In the genomic region with DNA sequence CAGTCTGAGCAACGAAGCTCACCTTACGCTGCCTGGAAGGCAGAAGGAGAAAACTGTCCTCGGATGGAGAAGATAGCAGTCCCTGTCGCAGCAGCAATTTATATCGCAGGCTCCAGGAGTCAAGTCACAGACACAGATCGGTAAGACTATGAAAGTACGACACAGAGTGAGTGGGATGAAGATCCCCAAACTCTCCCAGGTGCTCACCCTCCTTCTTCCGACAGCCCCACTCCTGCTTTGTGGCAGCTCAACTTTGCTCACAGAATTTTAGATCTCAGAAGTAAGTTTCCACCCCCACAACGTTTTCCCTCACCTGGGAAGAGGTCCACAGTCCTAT, we compare ENCODE assay signal across 8 cellular contexts. TPM values are rescaled to one million over a fixed set of nuclear protein-coding genes. Genes with fewer than 3 reads are reported as not detected.
DNase-seq lines count a peak whose midpoint lies in the region; ATAC-seq and TF ChIP-seq lines count a peak whose summit lies in the region.

No MANE protein-coding gene starts in this region.

- DNase-seq in NCI-H510A treated with DMSO at 0.1 percent for 48 hours (lab: John Stamatoyannopoulos, UW): peak; percentile 57
- no peak for DNase-seq in NCI-H510A (lab: John Stamatoyannopoulos, UW)
- peak; percentile 8 for DNase-seq in SW480 (ENCODE audit: low spot score)
- DNase-seq in fibroblast of pulmonary artery (ENCODE audit: low read depth): no peak
- no peak for DNase-seq in progenitor cell of endocrine pancreas (ENCODE audit: low spot score, unreplicated experiment)
- no peak for DNase-seq in putamen (ENCODE audit: low spot score)

- H3K27ac Mint-ChIP-seq in progenitor cell of endocrine pancreas: peak overlapping the region; percentile 99

- peak overlapping the region; percentile 98 for H3K4me3 Mint-ChIP-seq in progenitor cell of endocrine pancreas (ENCODE audit: low read depth)

- peaks cover 14% of the 10 kb centered on the region for H3K36me3 Mint-ChIP-seq in progenitor cell of endocrine pancreas (ENCODE audit: insufficient read depth)

- peaks cover 8% of the 10 kb centered on the region for H3K9me3 Mint-ChIP-seq in progenitor cell of endocrine pancreas (ENCODE audit: low read depth)

- TF ChIP-seq CTCF in fibroblast of pulmonary artery (IDR thresholded peaks at IDR 0.05; ENCODE audit: low read length, missing control alignments) (no peak), progenitor cell of endocrine pancreas (IDR thresholded peaks at IDR 0.05; ENCODE audit: unreplicated experiment) (no peak)

- no peaks in the 10 kb centered on the region for H3K27me3 Mint-ChIP-seq in progenitor cell of endocrine pancreas

- peak overlapping the region; percentile 98 for H3K4me3 ChIP-seq in fibroblast of pulmonary artery (replicated peaks; ENCODE audit: low read depth, low read length)

- ATAC-seq in HG03354 (IDR thresholded peaks at IDR 0.05; ENCODE audit: poor library complexity, severe bottlenecking, unreplicated experiment): no peak
- no peak for ATAC-seq in GM18873 (IDR thresholded peaks at IDR 0.05; ENCODE audit: low FRiP score, unreplicated experiment)

- H3K4me1 Mint-ChIP-seq in progenitor cell of endocrine pancreas (ENCODE audit: low read depth): peaks cover 15% of the 10 kb centered on the region

RNA-seq across cellular contexts. Expression of a gene that starts 0.4 kb away (rescaled TPM):
- 61.8 and 62.0 TPM in 2 replicates for total RNA-seq in progenitor cell of endocrine pancreas

RNA-seq across cellular contexts. Expression of a gene that starts 36.8 kb away (rescaled TPM):
- 135 and 139 TPM in 2 replicates for total RNA-seq in progenitor cell of endocrine pancreas

Comparison
In these comparisons a context has a peak if more than half of its experiments do, and no peak if none do; other contexts are left out.
1. DNase-seq: peak in NCI-H510A treated with DMSO at 0.1 percent for 48 hours (single experiment) and SW480 (single experiment); none in NCI-H510A (single experiment), fibroblast of pulmonary artery (single experiment), progenitor cell of endocrine pancreas (single experiment) and putamen (single experiment).